16 cellular contexts compared by ENCODE assay signal in genomic region chr10:28738200-28738599, GRCh38.
DNase-seq lines count a peak whose midpoint lies in the region; ATAC-seq and TF ChIP-seq lines count a peak whose summit lies in the region.
"Had no signal": no experiment of that assay in that cellular context is flagged by ENCODE, and none has a peak within 500 bp of the region (broad histone marks: within the 10 kb centered on the region; RNA-seq: fewer than 3 reads in every experiment).

No MANE protein-coding gene starts in this region.

- DNase-seq in SK-N-SH = no peak
- DNase-seq in astrocyte of the spinal cord (ENCODE audit: low read depth, low spot score) = no peak
- DNase-seq in neural progenitor cell (ENCODE audit: low spot score) = no peak
- DNase-seq in D341Med (ENCODE audit: low spot score) = no peak
- no peak for DNase-seq in COR-L47 (lab: John Stamatoyannopoulos, UW)
- DNase-seq: activated T-cell treated with anti-CD3 and anti-CD28 coated beads, Interleukin-2, amount 50 U/mL, for 24 hours; amniotic stem cell; DMS79 treated with DMSO at 0.1 percent for 48 hours; NCI-H1436 treated with DMSO at 0.1 percent for 48 hours; ovary; trophoblast cell had no signal

- peaks cover 11% of the 10 kb centered on the region for H3K4me1 Mint-ChIP-seq in neural progenitor cell

- H3K4me3 Mint-ChIP-seq in neural progenitor cell = no peak overlapping the region
- H3K4me3 Mint-ChIP-seq: activated T-cell treated with anti-CD3 and anti-CD28 coated beads, Interleukin-2, amount 50 U/mL, for 24 hours had no signal

- H3K27me3 ChIP-seq in SK-N-SH (ENCODE audit: insufficient read depth) (no peaks in the 10 kb centered on the region; the same call in 1 of the 2 replicates), neural progenitor cell (no peaks in the 10 kb centered on the region)
- H3K27me3 ChIP-seq: ovary had no signal

- H3K79me2 ChIP-seq in SK-N-SH (ENCODE audit: insufficient read depth) = no peaks in the 10 kb centered on the region
- H3K79me2 ChIP-seq in neural progenitor cell (ENCODE audit: low read depth) = no peaks in the 10 kb centered on the region

- POLR2A ChIA-PET in SK-N-SH (lab: Yijun Ruan, JAX) = no interaction called here

- H3K9me3 Mint-ChIP-seq in neural progenitor cell = no peaks in the 10 kb centered on the region

- H3K9ac ChIP-seq in SK-N-SH (no peak overlapping the region), neural progenitor cell (no peak overlapping the region)

- ATAC-seq in SK-N-SH treated with all-trans-retinoic acid at 6 μM for 48 hours = no peak
- no peak for ATAC-seq in HG03045 (IDR thresholded peaks at IDR 0.05; ENCODE audit: unreplicated experiment)

- CTCF ChIA-PET in SK-N-SH (lab: Yijun Ruan, JAX) = interaction anchor here (0.7 to 1.6 kb wide), 2 partner anchors 17 to 289 kb away, joined by 3 to 4 read pairs; no protein-coding TSS in a partner anchor

- H3K4me3 ChIP-seq in SK-N-SH (ENCODE audit: low read depth in 2 of 2, low read length in 1 of 2) (no peak overlapping the region), astrocyte of the spinal cord (ENCODE audit: low read depth, low read length) (no peak overlapping the region), neural progenitor cell (no peak overlapping the region)
- H3K4me3 ChIP-seq: HAP-1, ovary, SK-N-MC had no signal

- no peaks in the 10 kb centered on the region for H3K9me3 ChIP-seq in SK-N-SH
- H3K9me3 ChIP-seq in neural progenitor cell (ENCODE audit: low read depth) = no peaks in the 10 kb centered on the region
- H3K9me3 ChIP-seq: ovary had no signal

- H3F3A ChIP-seq in SK-N-SH (replicated peaks; ENCODE audit: insufficient read depth) (peaks cover 12% of the 10 kb centered on the region), neural progenitor cell (ENCODE audit: low read depth) (no peaks in the 10 kb centered on the region)

- H3K4me1 ChIP-seq in SK-N-SH (ENCODE audit: control insufficient read depth in 1 of 2, insufficient read depth in 2 of 2, low read depth in 1 of 2, low read length in 1 of 2) (peaks cover 0 to 4% of the 10 kb centered on the region in 2 experiments; a peak in 1 of 4 replicates), neural progenitor cell (peaks cover 5% of the 10 kb centered on the region)
- H3K4me1 ChIP-seq: HAP-1 had no signal

- H3K27ac Mint-ChIP-seq in neural progenitor cell = no peak overlapping the region
- H3K27ac Mint-ChIP-seq: activated T-cell treated with anti-CD3 and anti-CD28 coated beads, Interleukin-2, amount 50 U/mL, for 24 hours had no signal

- peaks cover 4% of the 10 kb centered on the region for H3K27me3 Mint-ChIP-seq in neural progenitor cell (ENCODE audit: insufficient read depth, low read depth)

- H3K36me3 Mint-ChIP-seq in neural progenitor cell = no peaks in the 10 kb centered on the region

- H3K9me2 ChIP-seq in SK-N-SH = no peaks in the 10 kb centered on the region

- peak; percentile 19; the same call in 1 of the 2 replicates for TF ChIP-seq CTCF in SK-N-SH (IDR thresholded peaks at IDR 0.05)
- TF ChIP-seq CTCF in astrocyte of the spinal cord (IDR thresholded peaks at IDR 0.05; ENCODE audit: low read depth, low read length) = peak; percentile 7
- peak; percentile 37 for TF ChIP-seq CTCF in neural progenitor cell (IDR thresholded peaks at IDR 0.05)

- TF ChIP-seq EP300 in SK-N-SH (IDR thresholded peaks at IDR 0.05; ENCODE audit: borderline replicate concordance in 1 of 2, low read depth in 1 of 2, low read length in 1 of 2) (no peak), Ishikawa (IDR thresholded peaks at IDR 0.05; ENCODE audit: borderline replicate concordance) (no peak)

- H3K4me2 ChIP-seq in SK-N-SH (no peak overlapping the region), neural progenitor cell (no peak overlapping the region)

- 90% methylated on average over 1 of the region's 1 CpG for WGBS in SK-N-SH (ENCODE audit: low lambda C conversion rate)

- H3K27ac ChIP-seq in SK-N-SH (ENCODE audit: low read depth in 2 of 2, low read length in 1 of 2) (no peak overlapping the region), neural progenitor cell (no peak overlapping the region)
- H3K27ac ChIP-seq: ovary, SK-N-MC had no signal

- in situ Hi-C loops in astrocyte of the spinal cord (cut with HindIII; ENCODE audit: low sequenced_read_pairs) = no loop called here

- TF ChIP-seq RAD21 in SK-N-SH (IDR thresholded peaks at IDR 0.05; ENCODE audit: low read length) (no peak), Ishikawa (IDR thresholded peaks at IDR 0.05; ENCODE audit: low read depth) (peak; percentile 16; the same call in 1 of the 2 replicates)

- H4K20me1 ChIP-seq in SK-N-SH (ENCODE audit: insufficient read depth) (no peaks in the 10 kb centered on the region), neural progenitor cell (ENCODE audit: low read depth) (no peaks in the 10 kb centered on the region)

- H3K36me3 ChIP-seq in SK-N-SH (replicated peaks in 1 of 2; ENCODE audit: control insufficient read depth in 1 of 2, insufficient read depth in 2 of 2, low read length in 1 of 2) (no peaks in the 10 kb centered on the region), neural progenitor cell (no peaks in the 10 kb centered on the region)
- H3K36me3 ChIP-seq: HAP-1, ovary had no signal

- H2AFZ ChIP-seq in SK-N-SH (ENCODE audit: low read depth) (no peak overlapping the region), neural progenitor cell (replicated peaks) (no peak overlapping the region)

TF ChIP-seq in SK-N-SH, 30 proteins besides CTCF, POLR2A, EP300 and RAD21:
- TF ChIP-seq, protein P1, sequence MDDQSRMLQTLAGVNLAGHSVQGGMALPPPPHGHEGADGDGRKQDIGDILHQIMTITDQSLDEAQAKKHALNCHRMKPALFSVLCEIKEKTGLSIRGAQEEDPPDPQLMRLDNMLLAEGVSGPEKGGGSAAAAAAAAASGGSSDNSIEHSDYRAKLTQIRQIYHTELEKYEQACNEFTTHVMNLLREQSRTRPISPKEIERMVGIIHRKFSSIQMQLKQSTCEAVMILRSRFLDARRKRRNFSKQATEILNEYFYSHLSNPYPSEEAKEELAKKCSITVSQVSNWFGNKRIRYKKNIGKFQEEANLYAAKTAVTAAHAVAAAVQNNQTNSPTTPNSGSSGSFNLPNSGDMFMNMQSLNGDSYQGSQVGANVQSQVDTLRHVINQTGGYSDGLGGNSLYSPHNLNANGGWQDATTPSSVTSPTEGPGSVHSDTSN (IDR thresholded peaks at IDR 0.05) = no peak
- TF ChIP-seq, protein P2, sequence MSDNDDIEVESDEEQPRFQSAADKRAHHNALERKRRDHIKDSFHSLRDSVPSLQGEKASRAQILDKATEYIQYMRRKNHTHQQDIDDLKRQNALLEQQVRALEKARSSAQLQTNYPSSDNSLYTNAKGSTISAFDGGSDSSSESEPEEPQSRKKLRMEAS (IDR thresholded peaks at IDR 0.05; ENCODE audit: low read depth) = no peak
- no peak for TF ChIP-seq MEF2A (IDR thresholded peaks at IDR 0.05; ENCODE audit: borderline replicate concordance, low read depth)
- TF ChIP-seq RCOR1 (IDR thresholded peaks at IDR 0.05; ENCODE audit: low read length) = no peak
- no peak for TF ChIP-seq JUND (IDR thresholded peaks at IDR 0.05)
- TF ChIP-seq TAF1 (IDR thresholded peaks at IDR 0.05; ENCODE audit: borderline replicate concordance, low read depth, low read length) = no peak
- no peak for TF ChIP-seq GABPA (IDR thresholded peaks at IDR 0.05; ENCODE audit: low read depth)
- no peak for TF ChIP-seq NFIC (IDR thresholded peaks at IDR 0.05; ENCODE audit: borderline replicate concordance)

TF ChIP-seq in SK-N-SH treated with all-trans-retinoic acid at 6 μM for 48 hours, 23 proteins besides CTCF, POLR2A, EP300 and RAD21 (continues in another document):
- TF ChIP-seq ESRRG (CRISPR knock-in tag; IDR thresholded peaks at IDR 0.05) = no peak
- no peak for TF ChIP-seq ZFP3 (CRISPR knock-in tag; IDR thresholded peaks at IDR 0.05)
- TF ChIP-seq ZC3H10 (CRISPR knock-in tag; IDR thresholded peaks at IDR 0.05) = no peak
- TF ChIP-seq ZNF565 (CRISPR knock-in tag; conservative IDR thresholded peaks at IDR 0.05; ENCODE audit: low read depth) = no peak
- TF ChIP-seq ZNF8 (CRISPR knock-in tag; IDR thresholded peaks at IDR 0.05) = no peak
- no peak for TF ChIP-seq RARB (CRISPR knock-in tag; IDR thresholded peaks at IDR 0.05)
- no peak for TF ChIP-seq ARNTL (CRISPR knock-in tag; IDR thresholded peaks at IDR 0.05; ENCODE audit: borderline replicate concordance, low read depth)
- no peak for TF ChIP-seq OSR1 (CRISPR knock-in tag; IDR thresholded peaks at IDR 0.05)
- TF ChIP-seq ZFP30 (CRISPR knock-in tag; IDR thresholded peaks at IDR 0.05) = no peak
- TF ChIP-seq TOX (CRISPR knock-in tag; IDR thresholded peaks at IDR 0.05; ENCODE audit: borderline replicate concordance) = no peak

TF ChIP-seq in Ishikawa, 13 proteins besides CTCF, POLR2A, EP300 and RAD21:
- TF ChIP-seq REST (IDR thresholded peaks at IDR 0.05; ENCODE audit: low read depth) = no peak
